10 cellular contexts compared by ENCODE assay signal in genomic region chr1:158163000-158163947, GRCh38. TPM values are rescaled to one million over a fixed set of nuclear protein-coding genes. Genes with fewer than 3 reads are reported as not detected.
DNase-seq lines count a peak whose midpoint lies in the region; ATAC-seq and TF ChIP-seq lines count a peak whose summit lies in the region.
"Had no signal": no experiment of that assay in that cellular context is flagged by ENCODE, and none has a peak within 500 bp of the region (broad histone marks: within the 10 kb centered on the region; RNA-seq: fewer than 3 reads in every experiment).

No MANE protein-coding gene starts in this region.

- peak overlapping the region; percentile 43 for H3K4me2 ChIP-seq in KMS-11

- DNase-seq in esophagus squamous epithelium (lab: John Stamatoyannopoulos, UW) (no peak), prostate gland (ENCODE audit: low spot score) (no peak)
- DNase-seq in stimulated activated CD4-positive, alpha-beta T cell treated with anti-CD3 and anti-CD28 coated beads, Interleukin-1b, Interleukin-23, amount 100 ng/mL, for 48 hours: no peak
- DNase-seq in activated naive CD4-positive, alpha-beta T cell treated with anti-CD3 and anti-CD28 coated beads, Interleukin-2, amount 50 U/mL, for 72 hours (ENCODE audit: low spot score in 2 of 2): no peak
- DNase-seq: NCI-H1048, trophoblast cell had no signal

- H2AFZ ChIP-seq in KMS-11 (ENCODE audit: low read depth): no peak overlapping the region

- no peaks in the 10 kb centered on the region for H3K79me2 ChIP-seq in KMS-11 (ENCODE audit: insufficient read depth, low read depth)

- H3K9me3 Mint-ChIP-seq in activated naive CD4-positive, alpha-beta T cell treated with anti-CD3 and anti-CD28 coated beads, Interleukin-2, amount 50 U/mL, for 72 hours: peaks cover 0 to 4% of the 10 kb centered on the region in 2 donors

- H3K36me3 ChIP-seq in KMS-11 (ENCODE audit: insufficient read depth) (no peaks in the 10 kb centered on the region), esophagus squamous epithelium (no peaks in the 10 kb centered on the region), prostate gland (no peaks in the 10 kb centered on the region)

- peak; percentile 96 for ATAC-seq in GM19324 (IDR thresholded peaks at IDR 0.05; ENCODE audit: low FRiP score, unreplicated experiment)
- peak; percentile 98 for ATAC-seq in HG02852 (IDR thresholded peaks at IDR 0.05; ENCODE audit: unreplicated experiment)
- ATAC-seq in activated naive CD4-positive, alpha-beta T cell treated with anti-CD3 and anti-CD28 coated beads, Interleukin-2, amount 50 U/mL, for 72 hours: no peak

- no peak overlapping the region for H3K9ac ChIP-seq in KMS-11

- H3K27ac ChIP-seq in KMS-11 (no peak overlapping the region), esophagus squamous epithelium (no peak overlapping the region), prostate gland (no peak overlapping the region)

- no peaks in the 10 kb centered on the region for H4K20me1 ChIP-seq in KMS-11 (ENCODE audit: insufficient read depth)

- intact Hi-C loops in esophagus squamous epithelium (cut with DNase I): no loop called here
- intact Hi-C loops in prostate gland (cut with DNase I): no loop called here

- TF ChIP-seq CTCF in KMS-11 (conservative IDR thresholded peaks at IDR 0.05; ENCODE audit: low read depth, low read length): no peak
- TF ChIP-seq CTCF in esophagus squamous epithelium (IDR thresholded peaks at IDR 0.05): no peak
- TF ChIP-seq CTCF in prostate gland (IDR thresholded peaks at IDR 0.05): no peak

- H3K27me3 ChIP-seq in KMS-11 (ENCODE audit: insufficient read depth, low read depth) (peaks cover 78% of the 10 kb centered on the region), esophagus squamous epithelium (peaks cover 0 to 10% (median 0%) of the 10 kb centered on the region in 4 donors), prostate gland (replicated peaks; ENCODE audit: insufficient read depth) (no peaks in the 10 kb centered on the region)

- TF ChIP-seq POLR2A in esophagus squamous epithelium (IDR thresholded peaks at IDR 0.05) (no peak), prostate gland (IDR thresholded peaks at IDR 0.05) (no peak)

- H3K9me3 ChIP-seq in esophagus squamous epithelium: no peaks in the 10 kb centered on the region
- no peaks in the 10 kb centered on the region for H3K9me3 ChIP-seq in prostate gland

- no peak overlapping the region for H3K27ac Mint-ChIP-seq in activated naive CD4-positive, alpha-beta T cell treated with anti-CD3 and anti-CD28 coated beads, Interleukin-2, amount 50 U/mL, for 72 hours

- peak overlapping the region; percentile 23; the same call in 1 of the 2 replicates for H3K4me3 ChIP-seq in GM08714 (ENCODE audit: low read length)
- H3K4me3 ChIP-seq in KMS-11 (IDR thresholded peaks at IDR 0.05; ENCODE audit: insufficient read depth, low read depth, low read length): peak overlapping the region; percentile 77
- no peak overlapping the region for H3K4me3 ChIP-seq in esophagus squamous epithelium
- no peak overlapping the region for H3K4me3 ChIP-seq in prostate gland

- H3K4me1 ChIP-seq in KMS-11 (ENCODE audit: low read depth, poor library complexity, severe bottlenecking) (peaks cover 20% of the 10 kb centered on the region), esophagus squamous epithelium (no peaks in the 10 kb centered on the region), prostate gland (replicated peaks) (no peaks in the 10 kb centered on the region)

- WGBS in esophagus squamous epithelium, 2 donors: 51 to 52% methylated on average over 3 of the region's 3 CpGs
- 61% methylated on average over 3 of the region's 3 CpGs for WGBS in prostate gland

- no peaks in the 10 kb centered on the region for H3K36me3 Mint-ChIP-seq in activated naive CD4-positive, alpha-beta T cell treated with anti-CD3 and anti-CD28 coated beads, Interleukin-2, amount 50 U/mL, for 72 hours

RNA-seq across cellular contexts. Expression of gene CD1D, which starts 17.4 kb away (rescaled TPM):
- total RNA-seq in esophagus squamous epithelium (1 to 10 TPM in 2 of 4 donors, under 1 TPM in 1, not detected in 1; 0.83 to 1.9 (median 1.7) TPM), prostate gland (1 to 10 TPM; 1.3 to 3.1 TPM)
- not detected for total RNA-seq in activated naive CD4-positive, alpha-beta T cell treated with anti-CD3 and anti-CD28 coated beads, Interleukin-2, amount 50 U/mL, for 72 hours

Comparison
In these comparisons a context has a peak if more than half of its experiments do, and no peak if none do; other contexts are left out.
1. H3K4me3 ChIP-seq: peak in GM08714 (single experiment) and KMS-11 (single experiment); none in esophagus squamous epithelium (0 of 4) and prostate gland (0 of 2).
2. ATAC-seq: peak in GM19324 (single experiment) and HG02852 (single experiment); none in activated naive CD4-positive, alpha-beta T cell treated with anti-CD3 and anti-CD28 coated beads, Interleukin-2, amount 50 U/mL, for 72 hours (0 of 2).